In the genomic region with DNA sequence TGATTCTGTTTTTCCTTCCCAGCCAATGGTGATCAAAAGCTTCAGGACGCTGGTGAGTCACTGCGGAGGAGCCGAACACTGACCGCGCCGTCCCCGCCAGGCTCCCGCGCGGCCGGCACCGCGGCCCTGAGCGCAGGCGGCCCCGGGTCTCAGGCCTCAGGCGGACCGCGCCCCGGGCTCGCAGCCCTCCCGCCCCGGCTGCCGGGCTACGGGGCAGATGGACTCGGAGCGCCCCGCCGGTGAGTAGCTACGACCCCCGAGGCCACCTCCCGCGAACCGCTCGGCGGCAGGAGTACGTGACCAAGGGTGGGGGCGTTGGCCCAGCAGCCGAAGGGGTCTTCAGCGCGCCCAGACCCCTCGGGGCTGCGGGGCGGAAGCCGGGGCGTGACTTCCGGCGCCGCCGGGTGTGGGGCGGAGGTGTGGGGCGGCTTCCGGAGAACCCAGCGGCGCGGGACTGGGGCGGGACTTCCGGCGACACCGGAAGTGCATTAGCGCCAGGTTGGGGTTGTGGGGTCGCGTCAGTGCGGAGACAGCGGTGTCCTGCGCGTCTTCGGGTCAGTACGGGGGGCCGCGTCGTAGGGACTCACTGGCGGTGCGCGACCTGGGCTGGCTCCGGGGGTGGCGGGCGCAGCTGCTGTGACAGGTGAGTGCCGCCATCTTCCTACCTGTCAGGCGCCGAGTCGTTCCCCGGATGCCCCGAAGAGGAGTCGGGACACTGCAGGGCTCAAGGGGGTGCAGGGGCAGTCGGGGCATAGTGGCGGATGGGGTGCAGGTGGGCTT, we compare ENCODE assay signal across 1 cellular context.
TF ChIP-seq lines count a peak whose summit lies in the region.

A gene with protein sequence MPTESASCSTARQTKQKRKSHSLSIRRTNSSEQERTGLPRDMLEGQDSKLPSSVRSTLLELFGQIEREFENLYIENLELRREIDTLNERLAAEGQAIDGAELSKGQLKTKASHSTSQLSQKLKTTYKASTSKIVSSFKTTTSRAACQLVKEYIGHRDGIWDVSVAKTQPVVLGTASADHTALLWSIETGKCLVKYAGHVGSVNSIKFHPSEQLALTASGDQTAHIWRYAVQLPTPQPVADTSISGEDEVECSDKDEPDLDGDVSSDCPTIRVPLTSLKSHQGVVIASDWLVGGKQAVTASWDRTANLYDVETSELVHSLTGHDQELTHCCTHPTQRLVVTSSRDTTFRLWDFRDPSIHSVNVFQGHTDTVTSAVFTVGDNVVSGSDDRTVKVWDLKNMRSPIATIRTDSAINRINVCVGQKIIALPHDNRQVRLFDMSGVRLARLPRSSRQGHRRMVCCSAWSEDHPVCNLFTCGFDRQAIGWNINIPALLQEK (plus strand): TSS at position 60 of the 780 bp plus-strand sequence. CDS start 15,771 bp downstream, outside the sequence.

TF ChIP-seq in HepG2, 621 proteins besides CTCF, POLR2A, EP300 and RAD21 (continued from another document and continues in another):
- TF ChIP-seq, protein P1, sequence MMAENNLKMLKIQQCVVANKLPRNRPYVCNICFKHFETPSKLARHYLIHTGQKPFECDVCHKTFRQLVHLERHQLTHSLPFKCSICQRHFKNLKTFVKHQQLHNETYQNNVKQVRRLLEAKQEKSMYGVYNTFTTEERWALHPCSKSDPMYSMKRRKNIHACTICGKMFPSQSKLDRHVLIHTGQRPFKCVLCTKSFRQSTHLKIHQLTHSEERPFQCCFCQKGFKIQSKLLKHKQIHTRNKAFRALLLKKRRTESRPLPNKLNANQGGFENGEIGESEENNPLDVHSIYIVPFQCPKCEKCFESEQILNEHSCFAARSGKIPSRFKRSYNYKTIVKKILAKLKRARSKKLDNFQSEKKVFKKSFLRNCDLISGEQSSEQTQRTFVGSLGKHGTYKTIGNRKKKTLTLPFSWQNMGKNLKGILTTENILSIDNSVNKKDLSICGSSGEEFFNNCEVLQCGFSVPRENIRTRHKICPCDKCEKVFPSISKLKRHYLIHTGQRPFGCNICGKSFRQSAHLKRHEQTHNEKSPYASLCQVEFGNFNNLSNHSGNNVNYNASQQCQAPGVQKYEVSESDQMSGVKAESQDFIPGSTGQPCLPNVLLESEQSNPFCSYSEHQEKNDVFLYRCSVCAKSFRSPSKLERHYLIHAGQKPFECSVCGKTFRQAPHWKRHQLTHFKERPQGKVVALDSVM (CRISPR knock-in tag; IDR thresholded peaks at IDR 0.05), result 0 out of 2 replicates have a peak, but pooled peaks have one; percentile 47
- no peak for TF ChIP-seq ZNF841 (CRISPR knock-in tag; IDR thresholded peaks at IDR 0.05; ENCODE audit: borderline replicate concordance)
- TF ChIP-seq ETV6 (CRISPR knock-in tag; conservative IDR thresholded peaks at IDR 0.05), result no peak; the same call in 1 of the 2 replicates
- TF ChIP-seq, protein P2, sequence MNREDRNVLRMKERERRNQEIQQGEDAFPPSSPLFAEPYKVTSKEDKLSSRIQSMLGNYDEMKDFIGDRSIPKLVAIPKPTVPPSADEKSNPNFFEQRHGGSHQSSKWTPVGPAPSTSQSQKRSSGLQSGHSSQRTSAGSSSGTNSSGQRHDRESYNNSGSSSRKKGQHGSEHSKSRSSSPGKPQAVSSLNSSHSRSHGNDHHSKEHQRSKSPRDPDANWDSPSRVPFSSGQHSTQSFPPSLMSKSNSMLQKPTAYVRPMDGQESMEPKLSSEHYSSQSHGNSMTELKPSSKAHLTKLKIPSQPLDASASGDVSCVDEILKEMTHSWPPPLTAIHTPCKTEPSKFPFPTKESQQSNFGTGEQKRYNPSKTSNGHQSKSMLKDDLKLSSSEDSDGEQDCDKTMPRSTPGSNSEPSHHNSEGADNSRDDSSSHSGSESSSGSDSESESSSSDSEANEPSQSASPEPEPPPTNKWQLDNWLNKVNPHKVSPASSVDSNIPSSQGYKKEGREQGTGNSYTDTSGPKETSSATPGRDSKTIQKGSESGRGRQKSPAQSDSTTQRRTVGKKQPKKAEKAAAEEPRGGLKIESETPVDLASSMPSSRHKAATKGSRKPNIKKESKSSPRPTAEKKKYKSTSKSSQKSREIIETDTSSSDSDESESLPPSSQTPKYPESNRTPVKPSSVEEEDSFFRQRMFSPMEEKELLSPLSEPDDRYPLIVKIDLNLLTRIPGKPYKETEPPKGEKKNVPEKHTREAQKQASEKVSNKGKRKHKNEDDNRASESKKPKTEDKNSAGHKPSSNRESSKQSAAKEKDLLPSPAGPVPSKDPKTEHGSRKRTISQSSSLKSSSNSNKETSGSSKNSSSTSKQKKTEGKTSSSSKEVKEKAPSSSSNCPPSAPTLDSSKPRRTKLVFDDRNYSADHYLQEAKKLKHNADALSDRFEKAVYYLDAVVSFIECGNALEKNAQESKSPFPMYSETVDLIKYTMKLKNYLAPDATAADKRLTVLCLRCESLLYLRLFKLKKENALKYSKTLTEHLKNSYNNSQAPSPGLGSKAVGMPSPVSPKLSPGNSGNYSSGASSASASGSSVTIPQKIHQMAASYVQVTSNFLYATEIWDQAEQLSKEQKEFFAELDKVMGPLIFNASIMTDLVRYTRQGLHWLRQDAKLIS (CRISPR knock-in tag; IDR thresholded peaks at IDR 0.05), result no peak
- TF ChIP-seq NFATC3 (CRISPR knock-in tag; IDR thresholded peaks at IDR 0.05), result peak; percentile 86; the same call in 1 of the 2 replicates
- TF ChIP-seq HMG20A (CRISPR knock-in tag; IDR thresholded peaks at IDR 0.05; ENCODE audit: borderline replicate concordance), result no peak
- no peak for TF ChIP-seq SMYD3 (CRISPR knock-in tag; IDR thresholded peaks at IDR 0.05)
- TF ChIP-seq, protein P3, sequence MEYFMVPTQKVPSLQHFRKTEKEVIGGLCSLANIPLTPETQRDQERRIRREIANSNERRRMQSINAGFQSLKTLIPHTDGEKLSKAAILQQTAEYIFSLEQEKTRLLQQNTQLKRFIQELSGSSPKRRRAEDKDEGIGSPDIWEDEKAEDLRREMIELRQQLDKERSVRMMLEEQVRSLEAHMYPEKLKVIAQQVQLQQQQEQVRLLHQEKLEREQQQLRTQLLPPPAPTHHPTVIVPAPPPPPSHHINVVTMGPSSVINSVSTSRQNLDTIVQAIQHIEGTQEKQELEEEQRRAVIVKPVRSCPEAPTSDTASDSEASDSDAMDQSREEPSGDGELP (IDR thresholded peaks at IDR 0.05; ENCODE audit: borderline replicate concordance, low read depth), result peak; percentile 24; the same call in 1 of the 2 replicates
- no peak; the same call in 1 of the 2 replicates for TF ChIP-seq ZZZ3 (CRISPR knock-in tag; IDR thresholded peaks at IDR 0.05; ENCODE audit: borderline replicate concordance)
- TF ChIP-seq ZNF331 (CRISPR knock-in tag; IDR thresholded peaks at IDR 0.05), result peak; percentile 59; the same call in 1 of the 2 replicates
- TF ChIP-seq FOXA3 (CRISPR knock-in tag; IDR thresholded peaks at IDR 0.05), result 0 out of 2 replicates have a peak, but pooled peaks have one; percentile 5
- TF ChIP-seq THAP11 (CRISPR knock-in tag; IDR thresholded peaks at IDR 0.05), result peak; percentile 89
- TF ChIP-seq ZNF263 (CRISPR knock-in tag; IDR thresholded peaks at IDR 0.05), result no peak
- TF ChIP-seq, protein P4, sequence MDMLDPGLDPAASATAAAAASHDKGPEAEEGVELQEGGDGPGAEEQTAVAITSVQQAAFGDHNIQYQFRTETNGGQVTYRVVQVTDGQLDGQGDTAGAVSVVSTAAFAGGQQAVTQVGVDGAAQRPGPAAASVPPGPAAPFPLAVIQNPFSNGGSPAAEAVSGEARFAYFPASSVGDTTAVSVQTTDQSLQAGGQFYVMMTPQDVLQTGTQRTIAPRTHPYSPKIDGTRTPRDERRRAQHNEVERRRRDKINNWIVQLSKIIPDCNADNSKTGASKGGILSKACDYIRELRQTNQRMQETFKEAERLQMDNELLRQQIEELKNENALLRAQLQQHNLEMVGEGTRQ (IDR thresholded peaks at IDR 0.05; ENCODE audit: low read depth, low read length), result no peak
- TF ChIP-seq, protein P4 (CRISPR knock-in tag; IDR thresholded peaks at IDR 0.05; ENCODE audit: borderline replicate concordance), result no peak; the same call in 1 of the 2 replicates
- peak; percentile 98 for TF ChIP-seq ZFY (CRISPR knock-in tag; IDR thresholded peaks at IDR 0.05)
- TF ChIP-seq KDM6A (CRISPR knock-in tag; IDR thresholded peaks at IDR 0.05; ENCODE audit: low read depth), result no peak
- peak; percentile 96 for TF ChIP-seq PHF8 (CRISPR knock-in tag; IDR thresholded peaks at IDR 0.05)
- peak; percentile 57; the same call in 1 of the 2 replicates for TF ChIP-seq HCFC1 (IDR thresholded peaks at IDR 0.05; ENCODE audit: low read depth, low read length)
- TF ChIP-seq EEA1 (CRISPR knock-in tag; IDR thresholded peaks at IDR 0.05; ENCODE audit: borderline replicate concordance), result no peak
- TF ChIP-seq, protein P5, sequence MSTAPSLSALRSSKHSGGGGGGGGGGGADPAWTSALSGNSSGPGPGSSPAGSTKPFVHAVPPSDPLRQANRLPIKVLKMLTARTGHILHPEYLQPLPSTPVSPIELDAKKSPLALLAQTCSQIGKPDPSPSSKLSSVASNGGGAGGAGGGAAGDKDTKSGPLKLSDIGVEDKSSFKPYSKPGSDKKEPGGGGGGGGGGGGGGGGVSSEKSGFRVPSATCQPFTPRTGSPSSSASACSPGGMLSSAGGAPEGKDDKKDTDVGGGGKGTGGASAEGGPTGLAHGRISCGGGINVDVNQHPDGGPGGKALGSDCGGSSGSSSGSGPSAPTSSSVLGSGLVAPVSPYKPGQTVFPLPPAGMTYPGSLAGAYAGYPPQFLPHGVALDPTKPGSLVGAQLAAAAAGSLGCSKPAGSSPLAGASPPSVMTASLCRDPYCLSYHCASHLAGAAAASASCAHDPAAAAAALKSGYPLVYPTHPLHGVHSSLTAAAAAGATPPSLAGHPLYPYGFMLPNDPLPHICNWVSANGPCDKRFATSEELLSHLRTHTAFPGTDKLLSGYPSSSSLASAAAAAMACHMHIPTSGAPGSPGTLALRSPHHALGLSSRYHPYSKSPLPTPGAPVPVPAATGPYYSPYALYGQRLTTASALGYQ (CRISPR knock-in tag; IDR thresholded peaks at IDR 0.05), result no peak
- peak; percentile 87 for TF ChIP-seq HES4 (CRISPR knock-in tag; IDR thresholded peaks at IDR 0.05; ENCODE audit: borderline replicate concordance)
- TF ChIP-seq CCDC6 (CRISPR knock-in tag; IDR thresholded peaks at IDR 0.05), result peak; percentile 86; the same call in 1 of the 2 replicates
- no peak for TF ChIP-seq PHF5A (CRISPR knock-in tag; IDR thresholded peaks at IDR 0.05; ENCODE audit: low read depth, unreplicated experiment)
- no peak for TF ChIP-seq ZNF772 (CRISPR knock-in tag; IDR thresholded peaks at IDR 0.05)
- no peak for TF ChIP-seq HMGA1 (CRISPR knock-in tag; conservative IDR thresholded peaks at IDR 0.05)
- peak; percentile 76 for TF ChIP-seq TAF1 (CRISPR knock-in tag; IDR thresholded peaks at IDR 0.05)
- peak; percentile 73 for TF ChIP-seq TGIF2 (CRISPR knock-in tag; IDR thresholded peaks at IDR 0.05)
- TF ChIP-seq ZNF878 (CRISPR knock-in tag; IDR thresholded peaks at IDR 0.05), result peak; percentile 81; the same call in 1 of the 2 replicates
- no peak for TF ChIP-seq ZNF460 (CRISPR knock-in tag; IDR thresholded peaks at IDR 0.05; ENCODE audit: borderline replicate concordance)
- TF ChIP-seq MIXL1 (CRISPR knock-in tag; IDR thresholded peaks at IDR 0.05), result no peak
- peak; percentile 98 for TF ChIP-seq GABPB1 (CRISPR knock-in tag; IDR thresholded peaks at IDR 0.05)
- TF ChIP-seq SIN3B (IDR thresholded peaks at IDR 0.05; ENCODE audit: low read length), result no peak
- no peak for TF ChIP-seq ZNF142 (CRISPR knock-in tag; IDR thresholded peaks at IDR 0.05)
- TF ChIP-seq GLMP (CRISPR knock-in tag; IDR thresholded peaks at IDR 0.05; ENCODE audit: borderline replicate concordance), result no peak
- TF ChIP-seq SUZ12 (IDR thresholded peaks at IDR 0.05; ENCODE audit: low read depth, low read length), result no peak
- peak; percentile 39; the same call in 1 of the 2 replicates for TF ChIP-seq ZNF761 (CRISPR knock-in tag; conservative IDR thresholded peaks at IDR 0.05)
- TF ChIP-seq NFRKB (IDR thresholded peaks at IDR 0.05), result no peak
